In the genomic region with DNA sequence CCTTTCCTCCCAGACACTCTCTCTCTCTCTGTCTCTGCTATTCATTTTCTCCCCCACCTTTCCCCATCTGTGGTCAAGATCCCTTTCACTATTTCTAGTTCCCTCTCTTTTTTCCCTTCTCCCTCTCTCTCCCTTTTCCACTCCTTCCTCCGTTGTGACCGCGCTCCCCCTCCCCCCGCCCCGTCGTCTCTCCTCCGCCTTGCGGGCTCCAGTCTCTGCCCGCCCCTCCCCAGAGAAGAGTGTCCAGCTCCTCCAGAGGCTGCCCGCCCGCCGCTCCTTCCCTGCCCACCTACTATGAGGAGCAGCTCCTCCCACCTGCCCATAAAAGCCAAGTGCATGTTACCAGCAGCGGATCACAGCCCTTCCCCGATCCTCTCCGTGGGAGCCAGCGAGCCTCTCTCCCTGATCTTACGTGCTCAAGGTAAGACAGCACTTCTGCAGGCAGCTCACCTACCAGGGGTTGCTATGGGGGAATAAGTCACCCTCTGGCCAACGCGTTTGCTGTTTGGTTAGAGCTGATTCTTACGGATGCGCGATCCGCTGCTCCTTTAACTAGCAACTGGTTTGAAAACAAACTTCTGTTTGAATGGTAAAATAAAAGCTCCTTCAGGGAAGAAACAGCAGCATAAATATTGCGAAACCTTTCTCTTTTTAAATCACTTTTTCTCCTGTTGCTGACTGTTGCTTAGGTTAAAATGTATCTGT, we compare ENCODE assay signal across 9 cellular contexts. TPM values are rescaled to one million over a fixed set of nuclear protein-coding genes. Genes with fewer than 3 reads are reported as not detected.
DNase-seq lines count a peak whose midpoint lies in the region; ATAC-seq, FAIRE-seq and TF ChIP-seq lines count a peak whose summit lies in the region.
"Had no signal": no experiment of that assay in that cellular context is flagged by ENCODE, and none has a peak within 500 bp of the region (broad histone marks: within the 10 kb centered on the region; RNA-seq: fewer than 3 reads in every experiment).

A gene (plus strand): TSS at position 351 of the 705 bp plus-strand sequence. CDS start 152,089 bp downstream, outside the sequence.

- BruUV-seq in mammary epithelial cell (replicated peaks; lab: Mats Ljungman, UMichigan): TSS peak; percentile 69

- CTCF ChIA-PET in A549 (lab: Yijun Ruan, JAX) (interaction anchor here (1.3 to 1.6 kb wide), 3 partner anchors 9 to 49 kb away, joined by 4 to 6 read pairs (median 4); no protein-coding TSS in a partner anchor), mammary epithelial cell (lab: Charles Lee; ENCODE audit: low non-redundant PET) (interaction anchor here (0.5 kb wide), 1 partner anchor 18 kb away, joined by 4 read pairs; no protein-coding TSS in a partner anchor)

- no peak within 1 kb of the TSS for H3K27ac ChIP-seq in A549
- H3K27ac ChIP-seq in mammary epithelial cell (ENCODE audit: insufficient read depth, low read depth, low read length): peak within 1 kb of the TSS; percentile 84
- no peak within 1 kb of the TSS for H3K27ac ChIP-seq in small intestine (ENCODE audit: low read depth in 1 of 2, low read length in 1 of 2)

- in situ Hi-C loops in mammary epithelial cell (cut with MboI; ENCODE audit: low sequenced_read_pairs in 2 of 2) (no loop called here), G401 (cut with HindIII; ENCODE audit: low sequenced_read_pairs) (no loop called here)

- H3K9ac ChIP-seq in mammary epithelial cell (ENCODE audit: insufficient read depth, low read length): peak within 1 kb of the TSS; percentile 79

- no peak for DNase-seq in A549 (ENCODE audit: low read depth in 1 of 2, low spot score in 1 of 2)
- peak; percentile 92 for DNase-seq in HK-2 (ENCODE audit: unreplicated experiment)
- DNase-seq in mammary epithelial cell: peak; percentile 83
- DNase-seq in kidney tubule cell (ENCODE audit: low spot score): peak; percentile 86
- no peak for DNase-seq in G401 (ENCODE audit: low spot score)
- no peak for DNase-seq in NCI-H2029 treated with DMSO at 0.1 percent for 48 hours (lab: John Stamatoyannopoulos, UW)
- DNase-seq in small intestine: no peak

- H3K4me2 ChIP-seq in A549 (peak within 1 kb of the TSS; percentile 75), mammary epithelial cell (ENCODE audit: insufficient read depth, low read depth, low read length) (peak within 1 kb of the TSS; percentile 98)

- dilution Hi-C loops in mammary epithelial cell (cut with HindIII; ENCODE audit: low sequenced_read_pairs): loop anchor here (25.0 kb wide), 1 partner anchor 99 kb away; no protein-coding TSS in a partner anchor

- H3K79me2 ChIP-seq in mammary epithelial cell (ENCODE audit: insufficient read depth, low read length): peaks cover 14% of the 10 kb centered on the region

- H3K36me3 ChIP-seq in mammary epithelial cell (ENCODE audit: insufficient read depth, low read length) (no peaks in the 10 kb centered on the region), small intestine (ENCODE audit: control insufficient read depth in 2 of 2, insufficient read depth in 2 of 2, low read length in 2 of 2) (no peaks in the 10 kb centered on the region)

- H3K4me1 ChIP-seq in A549 (peaks cover 11% of the 10 kb centered on the region; the same call in 1 of the 3 replicates), mammary epithelial cell (ENCODE audit: insufficient read depth, low read length) (peaks cover 28% of the 10 kb centered on the region), small intestine (ENCODE audit: control insufficient read depth in 2 of 2, insufficient read depth in 1 of 2, low read depth in 1 of 2, low read length in 1 of 2) (no peaks in the 10 kb centered on the region)

- POLR2A ChIA-PET in A549 (lab: Yijun Ruan, JAX): no interaction called here

- H3K4me3 ChIP-seq in A549 (peak within 1 kb of the TSS; percentile 33), mammary epithelial cell (replicated peaks in 1 of 3; ENCODE audit: insufficient read depth in 1 of 3, low read depth in 2 of 3, low read length in 3 of 3) (peak within 1 kb of the TSS; percentile 48 to 71 (median 67)), small intestine (ENCODE audit: low read depth in 1 of 2, low read length in 2 of 2) (no peak within 1 kb of the TSS)

- peak within 1 kb of the TSS; percentile 89 for H2AFZ ChIP-seq in mammary epithelial cell (ENCODE audit: low read depth, low read length)

- TF ChIP-seq POLR2A in A549 (IDR thresholded peaks at IDR 0.05; ENCODE audit: low read length): no peak

- intact Hi-C loops in mammary epithelial cell (cut with micrococcal nuclease): loop anchor here (2.0 to 5.0 kb wide), 2 partner anchors 101 to 524 kb away; no protein-coding TSS in a partner anchor

- no peak for TF ChIP-seq RAD21 in A549 (conservative IDR thresholded peaks at IDR 0.05 in 1 of 2, IDR thresholded peaks at IDR 0.05 in 1 of 2)

- no peak for TF ChIP-seq EP300 in A549 (IDR thresholded peaks at IDR 0.05)

- H4K20me1 ChIP-seq in mammary epithelial cell (ENCODE audit: insufficient read depth, low read length): no peaks in the 10 kb centered on the region

- no peaks in the 10 kb centered on the region for H3K9me3 ChIP-seq in A549
- no peaks in the 10 kb centered on the region for H3K9me3 ChIP-seq in mammary epithelial cell (replicated peaks; ENCODE audit: insufficient read depth, low read length)
- H3K9me3 ChIP-seq in small intestine (ENCODE audit: control insufficient read depth, low read depth): no peaks in the 10 kb centered on the region

- H3K27me3 ChIP-seq in mammary epithelial cell (ENCODE audit: insufficient read depth, low read length) (no peaks in the 10 kb centered on the region), small intestine (ENCODE audit: control insufficient read depth in 2 of 2, insufficient read depth in 2 of 2, low read length in 2 of 2) (peaks cover 7% of the 10 kb centered on the region in 2 donors)

- TF ChIP-seq CTCF in A549 (IDR thresholded peaks at IDR 0.05): no peak
- no peak for TF ChIP-seq CTCF in mammary epithelial cell (conservative IDR thresholded peaks at IDR 0.05 in 1 of 2, IDR thresholded peaks at IDR 0.05 in 1 of 2; ENCODE audit: extremely low read depth in 1 of 2, insufficient read depth in 1 of 2, low read depth in 1 of 2, low read length in 2 of 2)
- no peak for TF ChIP-seq CTCF in subcutaneous adipose tissue (IDR thresholded peaks at IDR 0.05; ENCODE audit: low read depth)

- ATAC-seq in A549: peak in 1 of 2 experiments; percentile 65; a peak in 3 of 6 replicates

- no peak for FAIRE-seq in A549 (lab: Jason Lieb, UNC)
- no peak for FAIRE-seq in small intestine (lab: Jason Lieb, UNC)
- FAIRE-seq: colon had no signal

- WGBS in A549 (ENCODE audit: missing lambda C conversion rate): 17% methylated on average over 13 of the region's 24 CpGs
- WGBS in mammary epithelial cell (ENCODE audit: low coverage, missing lambda C conversion rate): 0% methylated on average over 12 of the region's 24 CpGs
- 4 to 6% (median 6%) methylated on average over 24 of the region's 24 CpGs for WGBS in small intestine, 3 donors

TF ChIP-seq in A549, 52 proteins besides CTCF, POLR2A, EP300 and RAD21:
- no peak for TF ChIP-seq CHD4 (IDR thresholded peaks at IDR 0.05; ENCODE audit: borderline replicate concordance)
- TF ChIP-seq EHF (CRISPR knock-in tag; IDR thresholded peaks at IDR 0.05): no peak
- no peak for TF ChIP-seq SREBF2 (IDR thresholded peaks at IDR 0.05)
- peak; percentile 13 to 23; a peak in 1 of 4 replicates for TF ChIP-seq CEBPB (IDR thresholded peaks at IDR 0.05)

RNA-seq across cellular contexts. Expression of the gene that starts here (rescaled TPM):
- polyA plus RNA-seq in A549 (2011; rRNA removed) (not detected in 2 replicates), A549 (2017; fragmentation: RNase III; extraction: RNeasy Plus Mini Kit Qiagen cat#74134 plus additional on column Dnase treatment) (not detected in 3 replicates), mammary epithelial cell (21.7 TPM), small intestine (1 to 10 TPM in 1 of 3 donors, under 1 TPM in 2; 0.22 to 4.5 (median 0.27) TPM)
- not detected in 2 replicates for polyA plus RNA-seq in A549 (2012; cell fraction: cytosol; rRNA removed)
- not detected in 2 replicates for polyA plus RNA-seq in A549 (2012; cell fraction: nucleus; rRNA removed)
- not detected in 2 replicates for polyA minus RNA-seq in A549 (2011; rRNA and poly(A)+ RNA removed)
- total RNA-seq in mammary epithelial cell (10 to 100 TPM; 11.9 to 73.2 TPM), subcutaneous adipose tissue (10 to 100 TPM; 10.1 to 14.1 (median 11.5) TPM)
- 37.9 TPM for polyA minus RNA-seq in mammary epithelial cell
- not detected in 2 replicates for total RNA-seq in G401 (2014; rRNA removed; shearing (Covaris generic))

Comparison
In these comparisons a context has a peak if more than half of its experiments do, and no peak if none do; other contexts are left out.
1. RNA of the gene that starts here (total RNA-seq): 11.9 to 73.2 TPM in mammary epithelial cell and 10.1 to 14.1 TPM in subcutaneous adipose tissue; not detected in G401; every median in the first group is over 10 times any median in the second.
2. DNase-seq: peak in HK-2 (single experiment), mammary epithelial cell (single experiment) and kidney tubule cell (single experiment); none in A549 (0 of 2), G401 (single experiment), NCI-H2029 treated with DMSO at 0.1 percent for 48 hours (single experiment) and small intestine (single experiment).
3. H3K4me3 ChIP-seq: peak in A549 (single experiment) and mammary epithelial cell (3 of 3); none in small intestine (0 of 2).